ENCODE assay signal across 9 cellular contexts in genomic region chr1:182781849-182782586, GRCh38. TPM values are rescaled to one million over a fixed set of nuclear protein-coding genes. Genes with fewer than 3 reads are reported as not detected.
DNase-seq lines count a peak whose midpoint lies in the region; ATAC-seq, FAIRE-seq and TF ChIP-seq lines count a peak whose summit lies in the region.
"Had no signal": no experiment of that assay in that cellular context is flagged by ENCODE, and none has a peak within 500 bp of the region (broad histone marks: within the 10 kb centered on the region; RNA-seq: fewer than 3 reads in every experiment).

No MANE protein-coding gene starts in this region.

- H3K4me3 ChIP-seq in A549 = no peak overlapping the region
- H3K4me3 ChIP-seq: skin epidermis had no signal

- no peaks in the 10 kb centered on the region for H3K27me3 Mint-ChIP-seq in activated CD4-positive, alpha-beta memory T cell treated with anti-CD3 and anti-CD28 coated beads for 36 hours
- H3K27me3 Mint-ChIP-seq in mesothelial cell of epicardium (ENCODE audit: low read depth) = peaks cover 4% of the 10 kb centered on the region

- H3K4me3 Mint-ChIP-seq in activated CD4-positive, alpha-beta memory T cell treated with anti-CD3 and anti-CD28 coated beads for 36 hours = no peak overlapping the region
- H3K4me3 Mint-ChIP-seq in mesothelial cell of epicardium = no peak overlapping the region

- peaks cover 8% of the 10 kb centered on the region for H3K4me1 Mint-ChIP-seq in activated CD4-positive, alpha-beta memory T cell treated with anti-CD3 and anti-CD28 coated beads for 36 hours (ENCODE audit: low read depth)
- no peaks in the 10 kb centered on the region for H3K4me1 Mint-ChIP-seq in mesothelial cell of epicardium

- H3K4me1 ChIP-seq in A549 = no peaks in the 10 kb centered on the region

- TF ChIP-seq CTCF in A549 (IDR thresholded peaks at IDR 0.05) (peak; percentile 50), mesothelial cell of epicardium (IDR thresholded peaks at IDR 0.05; ENCODE audit: unreplicated experiment) (no peak)

- H3K9me3 Mint-ChIP-seq in activated CD4-positive, alpha-beta memory T cell treated with anti-CD3 and anti-CD28 coated beads for 36 hours = no peaks in the 10 kb centered on the region
- H3K9me3 Mint-ChIP-seq in mesothelial cell of epicardium = no peaks in the 10 kb centered on the region

- no peak for TF ChIP-seq EP300 in A549 (IDR thresholded peaks at IDR 0.05)

- ATAC-seq in A549 = peak; percentile 42 to 78; a peak in 4 of 6 replicates
- peak; percentile 56 for ATAC-seq in HG03457 (IDR thresholded peaks at IDR 0.05; ENCODE audit: unreplicated experiment)

- TF ChIP-seq POLR2A in A549 (IDR thresholded peaks at IDR 0.05; ENCODE audit: low read length) = no peak

- H3K27ac Mint-ChIP-seq in activated CD4-positive, alpha-beta memory T cell treated with anti-CD3 and anti-CD28 coated beads for 36 hours = no peak overlapping the region
- no peak overlapping the region for H3K27ac Mint-ChIP-seq in mesothelial cell of epicardium

- CTCF ChIA-PET in A549 (lab: Yijun Ruan, JAX) = interaction anchor here (0.6 to 13.8 kb wide), 22 partner anchors 10 to 700 kb away, joined by 3 to 415 read pairs (median 4); partner anchors contain the start of genes RGS16, RGSL1 and RNASEL
- CTCF ChIA-PET in activated CD4-positive, alpha-beta memory T cell treated with anti-CD3 and anti-CD28 coated beads for 36 hours (lab: Charles Lee) = interaction anchor here (0.6 to 15.9 kb wide), 30 partner anchors 9 to 838 kb away, joined by 3 to 1086 read pairs (median 4); partner anchors contain the start of genes RGS16 and RNASEL

- DNase-seq in A549 (ENCODE audit: low read depth in 1 of 2, low spot score in 1 of 2) = peak; percentile 28 to 47
- DNase-seq in GM18507 (ENCODE audit: extremely low spot score, insufficient read length, low read depth) = peak; percentile 23
- peak; percentile 86 for DNase-seq in NCI-H82 treated with DMSO at 0.1 percent for 48 hours (lab: John Stamatoyannopoulos, UW; ENCODE audit: unreplicated experiment)
- DNase-seq in activated CD4-positive, alpha-beta memory T cell treated with anti-CD3 and anti-CD28 coated beads for 36 hours = peak; percentile 85
- peak; percentile 24 for DNase-seq in effector CD8-positive, alpha-beta T cell (lab: John Stamatoyannopoulos, UW)
- DNase-seq in mesothelial cell of epicardium (ENCODE audit: low spot score in 2 of 2, unreplicated experiment in 2 of 2) = peak; percentile 23 to 47
- peak; percentile 81 for DNase-seq in stimulated activated CD8-positive, alpha-beta memory T cell treated with anti-CD3 and anti-CD28 coated beads, Interleukin-4, amount 100 ng/mL, for 48 hours

- peak; percentile 45 to 68; a peak in 4 of 5 replicates for TF ChIP-seq RAD21 in A549 (conservative IDR thresholded peaks at IDR 0.05 in 1 of 2, IDR thresholded peaks at IDR 0.05 in 1 of 2)

- POLR2A ChIA-PET in A549 (lab: Yijun Ruan, JAX) = no interaction called here
- POLR2A ChIA-PET in activated CD4-positive, alpha-beta memory T cell treated with anti-CD3 and anti-CD28 coated beads for 36 hours (lab: Charles Lee) = interaction anchor here (1.0 to 2.3 kb wide), 4 partner anchors 179 to 186 kb away, joined by 3 to 13 read pairs (median 6); no protein-coding TSS in a partner anchor

- H3K4me2 ChIP-seq in A549 = no peak overlapping the region

- 37% methylated on average over 6 of the region's 6 CpGs for WGBS in A549 (ENCODE audit: missing lambda C conversion rate)

- intact Hi-C loops in activated CD4-positive, alpha-beta memory T cell treated with anti-CD3 and anti-CD28 coated beads for 36 hours (cut with micrococcal nuclease) = loop anchor here (1.0 to 5.0 kb wide), 3 partner anchors 65 to 710 kb away; no protein-coding TSS in a partner anchor

- H3K27ac ChIP-seq in A549 = no peak overlapping the region
- H3K27ac ChIP-seq: skin epidermis had no signal

- no peaks in the 10 kb centered on the region for H3K36me3 Mint-ChIP-seq in activated CD4-positive, alpha-beta memory T cell treated with anti-CD3 and anti-CD28 coated beads for 36 hours
- no peaks in the 10 kb centered on the region for H3K36me3 Mint-ChIP-seq in mesothelial cell of epicardium

- H3K9me3 ChIP-seq in A549 = no peaks in the 10 kb centered on the region

- FAIRE-seq in A549 (lab: Jason Lieb, UNC) (no peak), GM18507 (lab: Jason Lieb, UNC) (peak; percentile 94)

TF ChIP-seq in A549, 52 proteins besides CTCF, POLR2A, EP300 and RAD21:
- TF ChIP-seq EHMT2 (IDR thresholded peaks at IDR 0.05; ENCODE audit: low read depth) = no peak
- TF ChIP-seq SMC3 (IDR thresholded peaks at IDR 0.05) = peak; percentile 39; the same call in 2 of the 3 replicates
- no peak for TF ChIP-seq HOXB13 (CRISPR knock-in tag; IDR thresholded peaks at IDR 0.05; ENCODE audit: low read depth)
- no peak for TF ChIP-seq HOXB5 (CRISPR knock-in tag; IDR thresholded peaks at IDR 0.05)

RNA-seq across cellular contexts. Expression of gene NPL, which starts 7.6 kb away (rescaled TPM):
- polyA plus RNA-seq in A549 (2011; rRNA removed) (1.0 and 1.3 TPM in 2 replicates), A549 (2017; fragmentation: RNase III; extraction: RNeasy Plus Mini Kit Qiagen cat#74134 plus additional on column Dnase treatment) (0.66 to 0.80 TPM (median 0.70 TPM) in 3 replicates)
- polyA plus RNA-seq in A549 (2012; cell fraction: cytosol; rRNA removed) = 0.12 and 0.22 TPM in 2 replicates
- polyA plus RNA-seq in A549 (2012; cell fraction: nucleus; rRNA removed) = 0.12 and 0.42 TPM in 2 replicates
- 0.25 and 0.78 TPM in 2 replicates for polyA minus RNA-seq in A549 (2011; rRNA and poly(A)+ RNA removed)
- 1 to 10 TPM; 3.8 to 7.8 TPM for total RNA-seq in activated CD4-positive, alpha-beta memory T cell treated with anti-CD3 and anti-CD28 coated beads for 36 hours
- 3.9 to 5.8 TPM (median 4.9 TPM) in 3 replicates for total RNA-seq in mesothelial cell of epicardium

RNA-seq across cellular contexts. Expression of gene DHX9, which starts 57.1 kb away (rescaled TPM):
- polyA plus RNA-seq in A549 (2011; rRNA removed) = 222 and 247 TPM in 2 replicates
- 145 and 149 TPM in 2 replicates for polyA plus RNA-seq in A549 (2012; cell fraction: cytosol; rRNA removed)
- polyA plus RNA-seq in A549 (2012; cell fraction: nucleus; rRNA removed) = 150 and 289 TPM in 2 replicates
- polyA plus RNA-seq in A549 (2017; fragmentation: RNase III; extraction: RNeasy Plus Mini Kit Qiagen cat#74134 plus additional on column Dnase treatment) = 194 to 206 TPM (median 205 TPM) in 3 replicates
- polyA minus RNA-seq in A549 (2011; rRNA and poly(A)+ RNA removed) = 173 and 213 TPM in 2 replicates
- 100 to 1,000 TPM; 212 to 215 TPM for total RNA-seq in activated CD4-positive, alpha-beta memory T cell treated with anti-CD3 and anti-CD28 coated beads for 36 hours
- total RNA-seq in mesothelial cell of epicardium = 230 to 250 TPM (median 241 TPM) in 3 replicates

Comparison
In these comparisons a context has a peak if more than half of its experiments do, and no peak if none do; other contexts are left out.
1. DNase-seq: peak in every context shown above with its lines; median percentile 86 in NCI-H82 treated with DMSO at 0.1 percent for 48 hours; 85 in activated CD4-positive, alpha-beta memory T cell treated with anti-CD3 and anti-CD28 coated beads for 36 hours; 81 in stimulated activated CD8-positive, alpha-beta memory T cell treated with anti-CD3 and anti-CD28 coated beads, Interleukin-4, amount 100 ng/mL, for 48 hours; 38 in A549; 35 in mesothelial cell of epicardium; 24 in effector CD8-positive, alpha-beta T cell; 23 in GM18507.